Comparison of ENCODE assay signal across 27 cellular contexts in genomic region chr10:131682271-131682962, GRCh38.
"Had no signal": no experiment of that assay in that cellular context is flagged by ENCODE, and none has a peak within 500 bp of the region (broad histone marks: within the 10 kb centered on the region; RNA-seq: fewer than 3 reads in every experiment).

No MANE protein-coding gene starts in this region.

- H3K4me3 Mint-ChIP-seq: activated CD4-positive, alpha-beta memory T cell treated with anti-CD3 and anti-CD28 coated beads, Interleukin-2, amount 10 ng/mL, durations not matched to agents 7 days and 5 days; activated CD4-positive, alpha-beta T cell treated with anti-CD3 and anti-CD28 coated beads, Interleukin-2, amount 10 ng/mL, durations not matched to agents 7 days and 5 days; activated naive CD4-positive, alpha-beta T cell treated with anti-CD3 and anti-CD28 coated beads, Interleukin-2, amount 10 ng/mL, durations not matched to agents 7 days and 5 days; activated naive CD8-positive, alpha-beta T cell treated with anti-CD3 and anti-CD28 coated beads, Interleukin-2, amount 10 ng/mL, durations not matched to agents 7 days and 5 days; activated T-cell treated with anti-CD3 and anti-CD28 coated beads, Interleukin-2, amount 50 U/mL, for 24 hours; activated T-cell treated with anti-CD3 and anti-CD28 coated beads, Interleukin-2, amount 50 U/mL, for 72 hours; dendritic cell treated with granulocyte-macrophage colony-stimulating factor and Interleukin-4, amounts not matched to agents 40 ng/mL and 50 ng/mL, for 4 days; endodermal cell had no signal

- H3K27ac ChIP-seq: body of pancreas, coronary artery, dorsolateral prefrontal cortex had no signal

- H3K36me3 Mint-ChIP-seq: activated naive CD4-positive, alpha-beta T cell treated with anti-CD3 and anti-CD28 coated beads, Interleukin-2, amount 10 ng/mL, durations not matched to agents 7 days and 5 days; activated naive CD4-positive, alpha-beta T cell treated with anti-CD3 and anti-CD28 coated beads, Interleukin-2, amount 50 U/mL, for 72 hours; activated naive CD8-positive, alpha-beta T cell treated with anti-CD3 and anti-CD28 coated beads, Interleukin-2, amount 10 ng/mL, durations not matched to agents 7 days and 5 days had no signal

- H3K27me3 Mint-ChIP-seq: activated CD4-positive, alpha-beta memory T cell treated with anti-CD3 and anti-CD28 coated beads, Interleukin-2, amount 10 ng/mL, durations not matched to agents 7 days and 5 days; activated CD4-positive, alpha-beta T cell treated with anti-CD3 and anti-CD28 coated beads, Interleukin-2, amount 10 ng/mL, durations not matched to agents 7 days and 5 days; activated naive CD4-positive, alpha-beta T cell treated with anti-CD3 and anti-CD28 coated beads, Interleukin-2, amount 10 ng/mL, durations not matched to agents 7 days and 5 days; activated naive CD8-positive, alpha-beta T cell treated with anti-CD3 and anti-CD28 coated beads, Interleukin-2, amount 10 ng/mL, durations not matched to agents 7 days and 5 days; dendritic cell treated with granulocyte-macrophage colony-stimulating factor and Interleukin-4, amounts not matched to agents 40 ng/mL and 50 ng/mL, for 4 days had no signal

- H3K27me3 ChIP-seq: body of pancreas had no signal

- FAIRE-seq: frontal cortex had no signal

- H3K4me3 ChIP-seq: body of pancreas, coronary artery, dorsolateral prefrontal cortex had no signal

- H3K4me1 Mint-ChIP-seq: activated CD4-positive, alpha-beta memory T cell treated with anti-CD3 and anti-CD28 coated beads, Interleukin-2, amount 10 ng/mL, durations not matched to agents 7 days and 5 days; activated CD4-positive, alpha-beta T cell treated with anti-CD3 and anti-CD28 coated beads, Interleukin-2, amount 10 ng/mL, durations not matched to agents 7 days and 5 days; activated naive CD4-positive, alpha-beta T cell treated with anti-CD3 and anti-CD28 coated beads, Interleukin-2, amount 10 ng/mL, durations not matched to agents 7 days and 5 days; activated naive CD8-positive, alpha-beta T cell treated with anti-CD3 and anti-CD28 coated beads, Interleukin-2, amount 10 ng/mL, durations not matched to agents 7 days and 5 days had no signal

- H3K9me3 ChIP-seq: body of pancreas had no signal

- H3K4me1 ChIP-seq: body of pancreas had no signal

- H3K9me3 Mint-ChIP-seq: activated CD4-positive, alpha-beta T cell treated with anti-CD3 and anti-CD28 coated beads, Interleukin-2, amount 10 ng/mL, durations not matched to agents 7 days and 5 days; activated naive CD4-positive, alpha-beta T cell treated with anti-CD3 and anti-CD28 coated beads, Interleukin-2, amount 10 ng/mL, durations not matched to agents 7 days and 5 days; activated naive CD4-positive, alpha-beta T cell treated with anti-CD3 and anti-CD28 coated beads, Interleukin-2, amount 50 U/mL, for 72 hours; activated naive CD8-positive, alpha-beta T cell treated with anti-CD3 and anti-CD28 coated beads, Interleukin-2, amount 10 ng/mL, durations not matched to agents 7 days and 5 days; activated T-cell treated with anti-CD3 and anti-CD28 coated beads, Interleukin-2, amount 50 U/mL, for 24 hours; dendritic cell treated with granulocyte-macrophage colony-stimulating factor and Interleukin-4, amounts not matched to agents 40 ng/mL and 50 ng/mL, for 4 days; endodermal cell had no signal

- DNase-seq: activated CD4-positive, alpha-beta memory T cell treated with anti-CD3 and anti-CD28 coated beads, Interleukin-2, amount 10 ng/mL, durations not matched to agents 7 days and 5 days; activated CD4-positive, alpha-beta T cell treated with anti-CD3 and anti-CD28 coated beads for 4 hours; activated CD4-positive, alpha-beta T cell treated with anti-CD3 and anti-CD28 coated beads, Interleukin-2, amount 10 ng/mL, durations not matched to agents 7 days and 5 days; activated CD4-positive, alpha-beta T cell treated with anti-CD3 and anti-CD28 coated beads, Interleukin-2, amount 50 U/mL, for 4 hours; activated CD4-positive, CD25-positive, alpha-beta regulatory T cell; activated CD4-positive, CD25-positive, alpha-beta regulatory T cell treated with anti-CD3 and anti-CD28 coated beads, Interleukin-2, amount 50 U/mL, for 72 hours; activated CD8-positive, alpha-beta memory T cell treated with anti-CD3 and anti-CD28 coated beads, Interleukin-2, amount 50 U/mL, for 48 hours; activated gamma-delta T cell; activated naive CD4-positive, alpha-beta T cell; activated naive CD4-positive, alpha-beta T cell treated with anti-CD3 and anti-CD28 coated beads, Interleukin-2, amount 10 ng/mL, durations not matched to agents 7 days and 5 days; activated naive CD8-positive, alpha-beta T cell treated with anti-CD3 and anti-CD28 coated beads, Interleukin-2, amount 10 ng/mL, durations not matched to agents 7 days and 5 days; activated T-cell treated with anti-CD3 and anti-CD28 coated beads for 4 hours; activated T-cell treated with anti-CD3 and anti-CD28 coated beads, Interleukin-2, amount 50 U/mL, for 24 hours; activated T-cell treated with anti-CD3 and anti-CD28 coated beads, Interleukin-2, amount 50 U/mL, for 72 hours; amygdala; body of pancreas; caudate nucleus; cerebellar nuclear complex; effector memory CD4-positive, alpha-beta T cell; endodermal cell; foreskin fibroblast; T-helper 2 cell had no signal

- H3K27ac Mint-ChIP-seq: activated CD4-positive, alpha-beta memory T cell treated with anti-CD3 and anti-CD28 coated beads, Interleukin-2, amount 10 ng/mL, durations not matched to agents 7 days and 5 days; activated CD4-positive, alpha-beta T cell treated with anti-CD3 and anti-CD28 coated beads, Interleukin-2, amount 10 ng/mL, durations not matched to agents 7 days and 5 days; activated naive CD4-positive, alpha-beta T cell treated with anti-CD3 and anti-CD28 coated beads, Interleukin-2, amount 10 ng/mL, durations not matched to agents 7 days and 5 days; activated naive CD4-positive, alpha-beta T cell treated with anti-CD3 and anti-CD28 coated beads, Interleukin-2, amount 50 U/mL, for 72 hours; activated naive CD8-positive, alpha-beta T cell treated with anti-CD3 and anti-CD28 coated beads, Interleukin-2, amount 10 ng/mL, durations not matched to agents 7 days and 5 days; activated T-cell treated with anti-CD3 and anti-CD28 coated beads, Interleukin-2, amount 50 U/mL, for 24 hours; activated T-cell treated with anti-CD3 and anti-CD28 coated beads, Interleukin-2, amount 50 U/mL, for 72 hours; dendritic cell treated with granulocyte-macrophage colony-stimulating factor and Interleukin-4, amounts not matched to agents 40 ng/mL and 50 ng/mL, for 4 days; endodermal cell had no signal
